In the genomic region with DNA sequence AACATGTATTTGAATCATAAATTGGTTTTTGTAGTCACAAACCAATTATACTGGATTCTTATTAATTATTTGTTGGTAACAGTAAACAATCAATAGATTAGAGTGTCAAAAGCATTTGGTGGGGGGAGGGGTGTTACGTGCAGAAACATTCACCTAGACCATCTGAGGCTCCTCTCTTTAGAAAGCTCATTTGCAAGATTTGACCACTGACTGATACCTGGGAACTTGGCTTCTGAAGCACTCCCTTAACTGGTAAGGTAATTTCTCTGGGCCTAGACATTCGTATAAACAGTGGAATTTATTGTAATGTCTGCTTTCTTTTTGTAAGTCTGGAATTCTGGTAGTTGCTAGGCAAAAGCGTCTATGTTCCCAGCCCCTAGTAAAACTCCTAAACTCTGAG, we compare ENCODE assay signal across 23 cellular contexts.
"Had no signal": no experiment of that assay in that cellular context is flagged by ENCODE, and none has a peak within 500 bp of the region (broad histone marks: within the 10 kb centered on the region; RNA-seq: fewer than 3 reads in every experiment).

No MANE protein-coding gene starts in this region.

- H2AFZ ChIP-seq: parathyroid adenoma had no signal

- H3K79me2 ChIP-seq: parathyroid adenoma had no signal

- FAIRE-seq: frontal cortex had no signal

- H3K27me3 Mint-ChIP-seq: progenitor cell of endocrine pancreas; stimulated activated naive CD8-positive, alpha-beta T cell treated with anti-CD3 and anti-CD28 coated beads, Interleukin-15, amount 100 ng/mL, for 72 hours had no signal

- H3K9ac ChIP-seq: parathyroid adenoma had no signal

- ATAC-seq: left cardiac atrium; left lung; naive thymus-derived CD8-positive, alpha-beta T cell; right lobe of liver; stimulated activated naive CD8-positive, alpha-beta T cell treated with anti-CD3 and anti-CD28 coated beads, Interleukin-15, amount 100 ng/mL, for 72 hours had no signal

- H3K27ac Mint-ChIP-seq: naive thymus-derived CD8-positive, alpha-beta T cell; progenitor cell of endocrine pancreas; stimulated activated naive CD8-positive, alpha-beta T cell treated with anti-CD3 and anti-CD28 coated beads, Interleukin-15, amount 100 ng/mL, for 72 hours had no signal

- H3K36me3 Mint-ChIP-seq: naive thymus-derived CD8-positive, alpha-beta T cell had no signal

- DNase-seq: dermis blood vessel endothelial cell; effector memory CD4-positive, alpha-beta T cell; erythroblast; hypothalamus; left cardiac atrium; left lung; mesenchymal stem cell; naive thymus-derived CD8-positive, alpha-beta T cell; right lobe of liver; small intestine; stimulated activated CD4-positive, alpha-beta T cell treated with anti-CD3 and anti-CD28 coated beads, Interleukin-12 subunit alpha, Interleukin-12 subunit beta, amount 100 ng/mL, for 4 hours; stimulated activated CD4-positive, alpha-beta T cell treated with anti-CD3 and anti-CD28 coated beads, Interleukin-1b, Interleukin-23, amount 100 ng/mL, for 48 hours; stimulated activated CD4-positive, alpha-beta T cell treated with anti-CD3 and anti-CD28 coated beads, Interleukin-4, amount 100 ng/mL, for 1 hour; stimulated activated CD8-positive, alpha-beta memory T cell treated with anti-CD3 and anti-CD28 coated beads, Interleukin-4, amount 100 ng/mL, for 48 hours; stimulated activated naive CD4-positive, alpha-beta T cell; stimulated activated naive CD8-positive, alpha-beta T cell treated with anti-CD3 and anti-CD28 coated beads, Interleukin-15, amount 100 ng/mL, for 72 hours; transverse colon had no signal

- H3K4me1 ChIP-seq: left lung, parathyroid adenoma, right lobe of liver, suprapubic skin, vagina had no signal

- H3K9me3 ChIP-seq: right lobe of liver, suprapubic skin, vagina had no signal

- H3K27ac ChIP-seq: coronary artery, left lung, parathyroid adenoma, right lobe of liver, suprapubic skin, transverse colon, vagina had no signal

- H3K4me3 Mint-ChIP-seq: naive thymus-derived CD8-positive, alpha-beta T cell; stimulated activated naive CD8-positive, alpha-beta T cell treated with anti-CD3 and anti-CD28 coated beads, Interleukin-15, amount 100 ng/mL, for 72 hours had no signal

- H3K4me1 Mint-ChIP-seq: naive thymus-derived CD8-positive, alpha-beta T cell; stimulated activated naive CD8-positive, alpha-beta T cell treated with anti-CD3 and anti-CD28 coated beads, Interleukin-15, amount 100 ng/mL, for 72 hours had no signal

- H3K27me3 ChIP-seq: left lung, right lobe of liver, suprapubic skin, transverse colon, vagina had no signal

- H3K4me3 ChIP-seq: coronary artery, left lung, right lobe of liver, suprapubic skin, transverse colon, vagina had no signal

- H3K36me3 ChIP-seq: left lung, right lobe of liver, suprapubic skin, transverse colon, vagina had no signal
